In the genomic region with DNA sequence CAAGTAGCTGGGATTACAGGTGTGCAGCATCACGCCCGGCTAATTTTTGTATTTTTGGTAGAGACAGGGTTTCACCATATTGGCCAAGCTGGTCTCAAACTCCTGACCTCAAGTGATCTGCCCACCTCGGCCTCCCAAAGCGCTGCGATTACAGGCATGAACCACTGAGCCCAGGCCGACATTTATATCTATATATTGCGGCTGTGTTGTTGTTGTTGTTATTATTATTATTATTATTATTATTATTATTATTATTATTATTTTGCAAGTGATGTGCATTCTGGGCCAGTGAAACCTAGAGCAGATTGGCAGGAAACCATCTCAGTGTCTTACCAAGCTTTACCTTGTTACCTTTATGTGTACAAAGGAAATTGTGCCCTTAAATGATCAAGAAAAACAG, we compare ENCODE assay signal across 3 cellular contexts.
DNase-seq lines count a peak whose midpoint lies in the region; ATAC-seq and TF ChIP-seq lines count a peak whose summit lies in the region.
"Not testable (repeated sequence)": the region's sequence is repeated elsewhere in the genome, so short reads cannot be mapped to it uniquely, and the experiment has no call there.

No MANE protein-coding gene starts in this region.

- not testable (repeated sequence) for H3K27me3 Mint-ChIP-seq in WTC11 (ENCODE audit: low read depth)

- not testable (repeated sequence) for DNase-seq in WTC11 (ENCODE audit: low spot score)
- peak; percentile 3 for DNase-seq in posterior vena cava (ENCODE audit: low spot score)

- not testable (repeated sequence) for H3K4me3 ChIP-seq in HEK293 (ENCODE audit: low read depth, low read length)

- H3K36me3 Mint-ChIP-seq in WTC11: peaks cover 13% of the 10 kb centered on the region

- H3K36me3 ChIP-seq in HEK293 (ENCODE audit: control insufficient read depth in 2 of 2, insufficient read depth in 1 of 2, low read length in 2 of 2): not testable (repeated sequence)

- not testable (repeated sequence) for H3K27ac ChIP-seq in HEK293 (ENCODE audit: extremely low read depth, low read depth, low read length)

- not testable (repeated sequence) for H3K4me1 ChIP-seq in HEK293 (ENCODE audit: control insufficient read depth, insufficient read depth, low read length)

- not testable (repeated sequence) for H3K9me3 ChIP-seq in HEK293 (ENCODE audit: control insufficient read depth, insufficient read depth, low read depth, low read length)

- H3K4me1 Mint-ChIP-seq in WTC11: not testable (repeated sequence)

- CTCF ChIA-PET in HEK293 (lab: Yijun Ruan, JAX) (interaction anchor here (0.6 to 1.2 kb wide), 3 partner anchors 50 to 248 kb away, joined by 3 to 4 read pairs (median 4); no protein-coding TSS in a partner anchor), WTC11 (lab: Charles Lee) (interaction anchor here (1.3 kb wide), 1 partner anchor 155 kb away, joined by 5 read pairs; no protein-coding TSS in a partner anchor)

- intact Hi-C loops in posterior vena cava (cut with DNase I): not testable (repeated sequence)

- not testable (repeated sequence) for ATAC-seq in WTC11

- not testable (repeated sequence) for H3K27ac Mint-ChIP-seq in WTC11

- H3K4me3 Mint-ChIP-seq in WTC11: not testable (repeated sequence)

- POLR2A ChIA-PET in HEK293 (lab: Yijun Ruan, JAX); WTC11 (lab: Charles Lee): not testable (repeated sequence)

- not testable (repeated sequence) for H3K9me3 Mint-ChIP-seq in WTC11

- TF ChIP-seq CTCF in HEK293 (tag by site-specific recombination; IDR thresholded peaks at IDR 0.05); WTC11 (IDR thresholded peaks at IDR 0.05): not testable (repeated sequence)

TF ChIP-seq in HEK293, 187 proteins besides CTCF, POLR2A, EP300 and RAD21:
- 0 out of 2 replicates have a peak, but pooled peaks have one; percentile 57 for TF ChIP-seq REPIN1 (tag by site-specific recombination; IDR thresholded peaks at IDR 0.05; ENCODE audit: low read depth)

TF ChIP-seq in WTC11, 78 proteins besides CTCF, POLR2A, EP300 and RAD21:
- peak; percentile 62 for TF ChIP-seq HMGA2 (CRISPR knock-in tag; IDR thresholded peaks at IDR 0.05)
